8 cellular contexts compared by ENCODE assay signal in the genomic region with DNA sequence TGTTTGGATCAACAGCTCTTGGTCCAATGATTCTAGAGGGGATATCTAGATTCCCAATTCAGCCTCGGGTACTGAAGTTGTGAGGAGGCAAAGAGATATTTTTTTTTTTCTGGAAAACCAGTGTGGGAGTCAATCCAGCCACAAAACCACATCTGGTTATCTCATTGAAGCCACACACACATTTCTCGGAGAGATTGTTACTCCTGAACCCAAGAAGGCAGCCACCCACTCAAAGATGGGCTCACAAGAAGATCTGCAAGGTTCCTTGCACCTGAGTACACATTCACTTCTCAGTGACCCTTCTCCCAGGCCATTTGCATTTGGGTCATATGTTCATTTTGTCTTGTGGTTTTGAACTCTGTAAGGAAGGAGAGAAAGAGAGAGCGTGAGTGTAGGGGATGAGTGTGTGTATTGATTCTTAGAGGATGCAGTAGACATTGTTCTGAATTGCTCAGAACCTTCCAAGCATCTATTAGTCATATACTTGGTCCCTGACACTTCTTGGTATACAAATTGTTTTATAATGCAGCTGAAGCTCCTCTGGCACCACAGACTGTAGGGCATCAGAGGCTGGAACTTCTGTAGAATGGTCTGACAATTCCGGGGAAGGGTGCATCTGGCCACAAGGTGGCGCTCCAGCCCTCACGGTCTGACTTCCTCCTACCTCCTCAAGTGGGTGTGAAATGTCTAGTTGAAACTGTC. TPM values are rescaled to one million over a fixed set of nuclear protein-coding genes. Genes with fewer than 3 reads are reported as not detected.
DNase-seq lines count a peak whose midpoint lies in the region; ATAC-seq and TF ChIP-seq lines count a peak whose summit lies in the region.

No MANE protein-coding gene starts in this region.

- H3K9me3 ChIP-seq in mesenchymal stem cell (ENCODE audit: control insufficient read depth, low read length), result no peaks in the 10 kb centered on the region

- H3K4ac ChIP-seq in mesenchymal stem cell (ENCODE audit: low read depth in 1 of 2, low read length in 2 of 2), result no peak overlapping the region

- no peak overlapping the region for H2BK120ac ChIP-seq in mesenchymal stem cell (ENCODE audit: low read depth, low read length)

- H3K27ac ChIP-seq in mesenchymal stem cell (ENCODE audit: low read length, poor library complexity, severe bottlenecking), result no peak overlapping the region

- no peak overlapping the region for H4K91ac ChIP-seq in mesenchymal stem cell (ENCODE audit: low read length)

- peaks cover 0 to 3% (median 0%) of the 10 kb centered on the region in 7 donors for H3K9me3 Mint-ChIP-seq in CD14-positive monocyte

- H3K4me1 ChIP-seq in mesenchymal stem cell (ENCODE audit: control insufficient read depth, insufficient read depth, low read depth, low read length), result peaks cover 2% of the 10 kb centered on the region

- H3K27ac Mint-ChIP-seq in CD14-positive monocyte, result no peak overlapping the region

- H2BK15ac ChIP-seq in mesenchymal stem cell (ENCODE audit: low read depth, poor library complexity, severe bottlenecking), result no peak overlapping the region

- WGBS in mesenchymal stem cell, result 100% methylated on average over 2 of the region's 6 CpGs

- no peak overlapping the region for H2BK5ac ChIP-seq in mesenchymal stem cell (ENCODE audit: low read depth, low read length, poor library complexity, severe bottlenecking)

- H2AK5ac ChIP-seq in mesenchymal stem cell (ENCODE audit: low read length, severe bottlenecking), result no peak overlapping the region

- H3K79me1 ChIP-seq in mesenchymal stem cell (replicated peaks; ENCODE audit: low read length, poor library complexity, severe bottlenecking), result no peaks in the 10 kb centered on the region

- H3K4me1 Mint-ChIP-seq in CD14-positive monocyte, result peaks cover 5% of the 10 kb centered on the region

- peak; percentile 58 for DNase-seq in CD14-positive monocyte (ENCODE audit: low spot score)
- peak; percentile 52 for DNase-seq in NK-92 (lab: John Stamatoyannopoulos, UW; ENCODE audit: unreplicated experiment)
- DNase-seq in activated CD8-positive, alpha-beta memory T cell treated with anti-CD3 and anti-CD28 coated beads for 24 hours, result peak; percentile 94
- DNase-seq in effector CD8-positive, alpha-beta T cell (lab: John Stamatoyannopoulos, UW), result peak; percentile 66
- DNase-seq in mesenchymal stem cell, result peak; percentile 70
- peak; percentile 63 to 67 for DNase-seq in stimulated activated CD8-positive, alpha-beta memory T cell treated with anti-CD3 and anti-CD28 coated beads, Interleukin-2, amount 100 ng/mL, for 1 hour (ENCODE audit: low read depth in 2 of 2)

- no peak overlapping the region for H2AFZ ChIP-seq in mesenchymal stem cell (ENCODE audit: low read depth, low read length)

- no peak overlapping the region for H4K8ac ChIP-seq in mesenchymal stem cell (ENCODE audit: low read length)

- no peak overlapping the region for H3K23ac ChIP-seq in mesenchymal stem cell (ENCODE audit: low read length in 2 of 2)

- no peak overlapping the region for H3K9ac ChIP-seq in mesenchymal stem cell (ENCODE audit: low read length)

- no peak overlapping the region for H2BK12ac ChIP-seq in mesenchymal stem cell (ENCODE audit: low read length in 2 of 2)

- peaks cover 0 to 8% (median 1%) of the 10 kb centered on the region in 3 donors for H3K27me3 Mint-ChIP-seq in CD14-positive monocyte (ENCODE audit: low read depth in 3 of 3)

- no peak overlapping the region for H3K4me3 ChIP-seq in mesenchymal stem cell (ENCODE audit: insufficient read depth in 1 of 2, low read depth in 1 of 2, low read length in 2 of 2)

- peak; percentile 75 for ATAC-seq in GM19328 (IDR thresholded peaks at IDR 0.05; ENCODE audit: unreplicated experiment)
- ATAC-seq in HG03521 (IDR thresholded peaks at IDR 0.05; ENCODE audit: unreplicated experiment), result peak; percentile 81

- H3K36me3 ChIP-seq in mesenchymal stem cell (ENCODE audit: control insufficient read depth in 1 of 2, insufficient read depth in 2 of 2, low read depth in 1 of 2, low read length in 2 of 2), result peaks cover 0 to 30% of the 10 kb centered on the region in 2 experiments

- H3K36me3 Mint-ChIP-seq in CD14-positive monocyte, result peaks cover 0 to 15% of the 10 kb centered on the region in 2 donors

- H3K4me3 Mint-ChIP-seq in CD14-positive monocyte, result no peak overlapping the region

- no peak overlapping the region for H3K14ac ChIP-seq in mesenchymal stem cell (ENCODE audit: low read length in 2 of 2)

- intact Hi-C loops in CD14-positive monocyte (cut with micrococcal nuclease), result no loop called here

- no peak overlapping the region for H3K4me2 ChIP-seq in mesenchymal stem cell (ENCODE audit: low read length, poor library complexity, severe bottlenecking)

- no peak overlapping the region for H3K18ac ChIP-seq in mesenchymal stem cell (ENCODE audit: low read depth in 1 of 2, low read length in 2 of 2)

- peak; percentile 93 for TF ChIP-seq CTCF in CD14-positive monocyte (IDR thresholded peaks at IDR 0.05)

- H3K27me3 ChIP-seq in mesenchymal stem cell (ENCODE audit: control insufficient read depth in 1 of 2, insufficient read depth in 1 of 2, low read length in 2 of 2), result no peaks in the 10 kb centered on the region

RNA-seq across cellular contexts. Expression of gene TRA2B, which starts 39.3 kb away (rescaled TPM):
- polyA plus RNA-seq in CD14-positive monocyte, result 100 to 1,000 TPM in 1 of 2 donors, 10 to 100 TPM in 1; 99.9 to 121 TPM
- polyA plus RNA-seq in mesenchymal stem cell (2013, experiment 1 of 2), result 130 TPM
- 133 TPM for polyA plus RNA-seq in mesenchymal stem cell (2013, experiment 2 of 2)
